Comparison of ENCODE assay signal across 18 cellular contexts in genomic region chr11:61976420-61976800, GRCh38. TPM values are rescaled to one million over a fixed set of nuclear protein-coding genes. Genes with fewer than 3 reads are reported as not detected.
DNase-seq lines count a peak whose midpoint lies in the region; ATAC-seq and TF ChIP-seq lines count a peak whose summit lies in the region.
"Had no signal": no experiment of that assay in that cellular context is flagged by ENCODE, and none has a peak within 500 bp of the region (broad histone marks: within the 10 kb centered on the region; RNA-seq: fewer than 3 reads in every experiment).

No MANE protein-coding gene starts in this region.

- peaks cover 69% of the 10 kb centered on the region for H3K4me1 ChIP-seq in upper lobe of right lung

- no peaks in the 10 kb centered on the region for H3K9me3 Mint-ChIP-seq in dendritic cell treated with granulocyte-macrophage colony-stimulating factor and Interleukin-4, amounts not matched to agents 40 ng/mL and 50 ng/mL, for 4 days
- H3K9me3 Mint-ChIP-seq in neural crest cell: no peaks in the 10 kb centered on the region
- no peaks in the 10 kb centered on the region for H3K9me3 Mint-ChIP-seq in natural killer cell treated with Interleukin-12 subunit alpha and Interleukin-12 subunit beta and Interleukin-15 and Interleukin-18, amount 100 ng/mL, for 72 hours

- peak overlapping the region; percentile 42 for H3K27ac ChIP-seq in upper lobe of right lung
- H3K27ac ChIP-seq: GM23248, HL-60 had no signal

- H3K36me3 Mint-ChIP-seq in dendritic cell treated with granulocyte-macrophage colony-stimulating factor and Interleukin-4, amounts not matched to agents 40 ng/mL and 50 ng/mL, for 4 days (ENCODE audit: low read depth): no peaks in the 10 kb centered on the region
- no peaks in the 10 kb centered on the region for H3K36me3 Mint-ChIP-seq in neural crest cell (ENCODE audit: low read depth)
- H3K36me3 Mint-ChIP-seq in natural killer cell treated with Interleukin-12 subunit alpha and Interleukin-12 subunit beta and Interleukin-15 and Interleukin-18, amount 100 ng/mL, for 72 hours: no peaks in the 10 kb centered on the region

- H3K4me3 Mint-ChIP-seq in dendritic cell treated with granulocyte-macrophage colony-stimulating factor and Interleukin-4, amounts not matched to agents 40 ng/mL and 50 ng/mL, for 4 days: no peak overlapping the region
- H3K4me3 Mint-ChIP-seq in neural crest cell: peak overlapping the region; percentile 22
- H3K4me3 Mint-ChIP-seq in natural killer cell treated with Interleukin-12 subunit alpha and Interleukin-12 subunit beta and Interleukin-15 and Interleukin-18, amount 100 ng/mL, for 72 hours: no peak overlapping the region

- no peaks in the 10 kb centered on the region for H3K36me3 ChIP-seq in upper lobe of right lung

- intact Hi-C loops in dendritic cell treated with granulocyte-macrophage colony-stimulating factor and Interleukin-4, amounts not matched to agents 40 ng/mL and 50 ng/mL, for 4 days (cut with micrococcal nuclease): no loop called here
- intact Hi-C loops in upper lobe of right lung (cut with DNase I): no loop called here

- peaks cover 59% of the 10 kb centered on the region for H3K4me1 Mint-ChIP-seq in dendritic cell treated with granulocyte-macrophage colony-stimulating factor and Interleukin-4, amounts not matched to agents 40 ng/mL and 50 ng/mL, for 4 days (ENCODE audit: low read depth)
- H3K4me1 Mint-ChIP-seq in neural crest cell: peaks cover 29% of the 10 kb centered on the region
- peaks cover 38 to 62% of the 10 kb centered on the region in 2 donors for H3K4me1 Mint-ChIP-seq in natural killer cell treated with Interleukin-12 subunit alpha and Interleukin-12 subunit beta and Interleukin-15 and Interleukin-18, amount 100 ng/mL, for 72 hours (ENCODE audit: low read depth in 2 of 2)

- peaks cover 6% of the 10 kb centered on the region for H3K27me3 Mint-ChIP-seq in dendritic cell treated with granulocyte-macrophage colony-stimulating factor and Interleukin-4, amounts not matched to agents 40 ng/mL and 50 ng/mL, for 4 days
- H3K27me3 Mint-ChIP-seq in neural crest cell (ENCODE audit: low read depth): no peaks in the 10 kb centered on the region
- H3K27me3 Mint-ChIP-seq in natural killer cell treated with Interleukin-12 subunit alpha and Interleukin-12 subunit beta and Interleukin-15 and Interleukin-18, amount 100 ng/mL, for 72 hours: no peaks in the 10 kb centered on the region

- DNase-seq in activated T-cell treated with anti-CD3 and anti-CD28 coated beads, Interleukin-2, amount 50 U/mL, for 1 hour: peak; percentile 4
- no peak for DNase-seq in activated T-cell treated with anti-CD3 and anti-CD28 coated beads, Interleukin-2, amount 50 U/mL, for 48 hours
- no peak for DNase-seq in neural crest cell (ENCODE audit: low read depth, low spot score)
- no peak for DNase-seq in upper lobe of right lung
- DNase-seq in DMS79 (lab: John Stamatoyannopoulos, UW): no peak
- DNase-seq in stimulated activated CD4-positive, alpha-beta T cell treated with anti-CD3 and anti-CD28 coated beads, Interleukin-15, amount 100 ng/mL, for 24 hours: no peak
- no peak for DNase-seq in natural killer cell treated with Interleukin-12 subunit alpha and Interleukin-12 subunit beta and Interleukin-15 and Interleukin-18, amount 100 ng/mL, for 72 hours (ENCODE audit: low spot score)
- DNase-seq: 8988T, DND-41, GF-D8, GM23248, KBM-7, NCI-H1048, NCI-H2227 treated with DMSO at 0.1 percent for 48 hours, NCI-H524 treated with DMSO at 0.1 percent for 48 hours, RPMI8226 had no signal

- no peak overlapping the region for H3K4me3 ChIP-seq in upper lobe of right lung
- H3K4me3 ChIP-seq: GM23248 had no signal

- ATAC-seq in upper lobe of right lung: no peak
- no peak for ATAC-seq in natural killer cell treated with Interleukin-12 subunit alpha and Interleukin-12 subunit beta and Interleukin-15 and Interleukin-18, amount 100 ng/mL, for 72 hours

- no peaks in the 10 kb centered on the region for H3K27me3 ChIP-seq in upper lobe of right lung

- peak overlapping the region; percentile 10 for H3K27ac Mint-ChIP-seq in dendritic cell treated with granulocyte-macrophage colony-stimulating factor and Interleukin-4, amounts not matched to agents 40 ng/mL and 50 ng/mL, for 4 days
- H3K27ac Mint-ChIP-seq in neural crest cell (ENCODE audit: unreplicated experiment): peak overlapping the region; percentile 30
- H3K27ac Mint-ChIP-seq in natural killer cell treated with Interleukin-12 subunit alpha and Interleukin-12 subunit beta and Interleukin-15 and Interleukin-18, amount 100 ng/mL, for 72 hours: peak overlapping the region in 1 of 2 donors; percentile 95

- TF ChIP-seq CTCF in neural crest cell (conservative IDR thresholded peaks at IDR 0.05) (no peak), upper lobe of right lung (IDR thresholded peaks at IDR 0.05) (no peak)

- no peaks in the 10 kb centered on the region for H3K9me3 ChIP-seq in upper lobe of right lung

RNA-seq across cellular contexts. Expression of gene FTH1, which starts 9.0 kb away (rescaled TPM):
- total RNA-seq in neural crest cell (1,207 and 1,209 TPM in 2 replicates), upper lobe of right lung (4,022 TPM)
- total RNA-seq in natural killer cell treated with Interleukin-12 subunit alpha and Interleukin-12 subunit beta and Interleukin-15 and Interleukin-18, amount 100 ng/mL, for 72 hours: over 10,000 TPM in 1 of 2 donors, 1,000 to 10,000 TPM in 1; 5,097 to 40,662 TPM

RNA-seq across cellular contexts. Expression of gene BEST1, which starts 26.3 kb away (rescaled TPM):
- total RNA-seq in neural crest cell (0.52 and 0.96 TPM in 2 replicates), upper lobe of right lung (9.6 TPM)
- total RNA-seq in natural killer cell treated with Interleukin-12 subunit alpha and Interleukin-12 subunit beta and Interleukin-15 and Interleukin-18, amount 100 ng/mL, for 72 hours: 1 to 10 TPM; 1.0 to 1.9 TPM

RNA-seq across cellular contexts. Expression of gene RAB3IL1, which starts 59.0 kb away (rescaled TPM):
- total RNA-seq in neural crest cell (1.0 and 3.4 TPM in 2 replicates), upper lobe of right lung (10.6 TPM)
- total RNA-seq in natural killer cell treated with Interleukin-12 subunit alpha and Interleukin-12 subunit beta and Interleukin-15 and Interleukin-18, amount 100 ng/mL, for 72 hours: not detected
